ENCODE assay signal across 18 cellular contexts in the genomic region with DNA sequence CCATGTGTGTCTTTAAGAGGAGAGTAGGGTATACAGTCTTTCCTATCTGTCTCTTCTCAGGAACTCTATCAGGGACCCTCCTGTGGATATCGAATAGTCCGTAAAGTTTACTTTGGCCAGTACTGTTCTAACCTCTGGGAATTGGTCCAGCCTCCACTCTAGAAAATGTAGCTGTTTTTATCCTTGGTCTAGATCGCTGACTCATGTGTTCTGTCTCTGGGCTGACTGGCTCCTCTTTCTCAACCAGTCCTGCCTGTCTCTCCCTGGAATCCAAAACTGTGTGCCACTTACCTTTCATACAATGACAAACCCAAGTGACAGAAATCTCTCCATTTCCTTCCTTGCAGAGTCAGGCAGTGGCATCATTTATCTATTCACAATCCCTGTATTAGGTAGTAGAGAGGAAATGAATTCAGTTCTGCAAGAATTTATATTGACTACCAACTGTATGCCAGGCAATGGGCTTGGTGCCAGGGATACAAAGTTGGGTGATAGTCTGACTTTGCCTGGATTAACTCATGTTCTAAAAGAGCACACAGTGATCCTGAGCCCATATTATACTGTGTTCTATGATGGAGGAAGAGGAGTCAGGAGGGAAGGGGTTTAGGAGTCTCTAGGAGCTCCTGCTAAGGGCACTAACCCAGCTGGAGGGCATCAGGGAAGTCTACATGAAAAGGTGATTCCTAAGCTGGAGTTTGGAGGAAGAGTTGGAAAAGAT.
DNase-seq lines count a peak whose midpoint lies in the region; ATAC-seq, FAIRE-seq and TF ChIP-seq lines count a peak whose summit lies in the region.
"Had no signal": no experiment of that assay in that cellular context is flagged by ENCODE, and none has a peak within 500 bp of the region (broad histone marks: within the 10 kb centered on the region; RNA-seq: fewer than 3 reads in every experiment).

No MANE protein-coding gene starts in this region.

- H3K36me3 ChIP-seq in bronchial epithelial cell (ENCODE audit: control insufficient read depth, insufficient read depth, low read length) (no peaks in the 10 kb centered on the region), heart left ventricle (no peaks in the 10 kb centered on the region), pancreas (no peaks in the 10 kb centered on the region), vagina (no peaks in the 10 kb centered on the region)
- H3K36me3 ChIP-seq: spleen had no signal

- no peaks in the 10 kb centered on the region for H3K9me3 ChIP-seq in heart left ventricle
- H3K9me3 ChIP-seq in pancreas, result no peaks in the 10 kb centered on the region
- no peaks in the 10 kb centered on the region for H3K9me3 ChIP-seq in vagina
- H3K9me3 ChIP-seq: spleen had no signal

- H3K27ac ChIP-seq in heart left ventricle (peak overlapping the region in 6 of 12 donors; percentile 37 to 76 (median 70)), pancreas (no peak overlapping the region), vagina (peak overlapping the region; percentile 84)

- no peak for TF ChIP-seq CTCF in bronchial epithelial cell (IDR thresholded peaks at IDR 0.05; ENCODE audit: insufficient read depth, low read length, severe bottlenecking)
- no peak for TF ChIP-seq CTCF in heart left ventricle (IDR thresholded peaks at IDR 0.05)
- no peak for TF ChIP-seq CTCF in pancreas (IDR thresholded peaks at IDR 0.05)
- no peak for TF ChIP-seq CTCF in vagina (IDR thresholded peaks at IDR 0.05)

- H3K4me1 ChIP-seq in heart left ventricle (peaks cover 0 to 29% (median 7%) of the 10 kb centered on the region in 12 donors), pancreas (peaks cover 0 to 13% (median 6%) of the 10 kb centered on the region in 3 donors), vagina (peaks cover 16% of the 10 kb centered on the region)
- H3K4me1 ChIP-seq: spleen had no signal

- TF ChIP-seq POLR2A in heart left ventricle (IDR thresholded peaks at IDR 0.05) (no peak), vagina (IDR thresholded peaks at IDR 0.05) (no peak)

- DNase-seq in bronchial epithelial cell (ENCODE audit: low read depth), result peak; percentile 35
- DNase-seq in heart left ventricle, result no peak
- peak in 3 of 6 donors; percentile 18 to 47 (median 23) for DNase-seq in pancreas
- no peak for DNase-seq in vagina (ENCODE audit: extremely low spot score in 2 of 2)
- DNase-seq in epidermal melanocyte (ENCODE audit: insufficient read length, low spot score), result no peak
- no peak for DNase-seq in OCI-M2 (lab: John Stamatoyannopoulos, UW; ENCODE audit: unreplicated experiment)
- DNase-seq in NCI-H748 (lab: John Stamatoyannopoulos, UW; ENCODE audit: unreplicated experiment), result no peak
- DNase-seq: activated B cell treated with CpG ODN at 0.5 μM for 24 hours; activated CD8-positive, alpha-beta memory T cell treated with anti-CD3 and anti-CD28 coated beads, Interleukin-2, amount 10 ng/mL, durations not matched to agents 7 days and 5 days; activated naive CD4-positive, alpha-beta T cell treated with anti-CD3 and anti-CD28 coated beads for 36 hours; DND-41; KG1; mesendoderm; NCI-H1436; NCI-H345; spleen; substantia nigra had no signal

- no peak overlapping the region for H3K4me3 ChIP-seq in bronchial epithelial cell (ENCODE audit: low read depth, low read length)
- no peak overlapping the region for H3K4me3 ChIP-seq in heart left ventricle
- H3K4me3 ChIP-seq in pancreas, result no peak overlapping the region
- no peak overlapping the region for H3K4me3 ChIP-seq in vagina
- H3K4me3 ChIP-seq: spleen had no signal

- 42 to 70% (median 53%) methylated on average over 3 of the region's 3 CpGs for WGBS in heart left ventricle, 4 donors
- 25 to 34% methylated on average over 3 of the region's 3 CpGs for WGBS in pancreas, 2 donors

- FAIRE-seq in bronchial epithelial cell (lab: Jason Lieb, UNC) (no peak), pancreas (lab: Jason Lieb, UNC) (no peak)

- intact Hi-C loops in heart left ventricle (cut with DNase I) (loop anchor here in 3 of 10 donors (5.0 to 10.0 kb wide), 2 partner anchors 259 to 262 kb away; partner anchors contain the start of gene ZNF503 (in 3 of the 3)), pancreas (cut with DNase I) (no loop called here), vagina (cut with DNase I) (loop anchor here (5.0 kb wide), 1 partner anchor 262 kb away; the partner anchor contains the start of gene ZNF503)

- H3K27me3 ChIP-seq in bronchial epithelial cell (ENCODE audit: control insufficient read depth, insufficient read depth, low read length) (peaks cover 2% of the 10 kb centered on the region), heart left ventricle (no peaks in the 10 kb centered on the region), pancreas (no peaks in the 10 kb centered on the region), vagina (no peaks in the 10 kb centered on the region)
- H3K27me3 ChIP-seq: spleen had no signal

- ATAC-seq in heart left ventricle (peak in 3 of 4 donors; percentile 61 to 89 (median 67)), pancreas (peak; percentile 89 to 93 (median 91))
- ATAC-seq: activated CD8-positive, alpha-beta memory T cell treated with anti-CD3 and anti-CD28 coated beads, Interleukin-2, amount 10 ng/mL, durations not matched to agents 7 days and 5 days; Panc1 had no signal
